Comparison of ENCODE assay signal across 19 cellular contexts in the genomic region with DNA sequence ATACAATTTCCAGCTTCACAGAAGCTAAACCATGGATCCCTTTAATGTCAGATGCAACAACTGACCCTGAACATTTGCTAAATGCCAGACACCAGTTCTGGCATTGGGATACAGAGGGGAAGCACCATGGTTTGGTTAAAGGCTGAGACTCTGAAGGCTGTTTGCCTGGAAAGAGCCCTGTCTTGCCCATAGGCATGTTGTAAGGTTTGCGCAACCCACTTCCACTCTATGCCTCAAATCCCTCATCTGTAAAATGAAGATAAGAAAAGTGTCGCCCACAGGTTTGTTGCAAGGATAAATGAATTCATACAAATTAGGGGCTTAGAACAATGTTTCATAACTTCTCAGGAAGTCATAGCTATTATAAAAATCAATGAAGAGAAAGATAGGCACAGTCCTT.
"Had no signal": no experiment of that assay in that cellular context is flagged by ENCODE, and none has a peak within 500 bp of the region (broad histone marks: within the 10 kb centered on the region; RNA-seq: fewer than 3 reads in every experiment).

No MANE protein-coding gene starts in this region.

- H3K27ac ChIP-seq: RWPE1 had no signal

- DNase-seq: IMR-90, MV-4-11, NCI-H1092, NCI-H1105 treated with DMSO at 0.1 percent for 48 hours, NCI-H1417 treated with DMSO at 0.1 percent for 48 hours, NCI-H146, NCI-H1694 treated with DMSO at 0.1 percent for 48 hours, NCI-H1930, NCI-H2081, NCI-H2107, NCI-H2227 treated with DMSO at 0.1 percent for 48 hours, NCI-H524, NCI-H526 treated with DMSO at 0.1 percent for 48 hours, NCI-H774, PC-3, SHP77, SW 1271, T-cell had no signal
